ENCODE assay signal across 11 cellular contexts in the genomic region with DNA sequence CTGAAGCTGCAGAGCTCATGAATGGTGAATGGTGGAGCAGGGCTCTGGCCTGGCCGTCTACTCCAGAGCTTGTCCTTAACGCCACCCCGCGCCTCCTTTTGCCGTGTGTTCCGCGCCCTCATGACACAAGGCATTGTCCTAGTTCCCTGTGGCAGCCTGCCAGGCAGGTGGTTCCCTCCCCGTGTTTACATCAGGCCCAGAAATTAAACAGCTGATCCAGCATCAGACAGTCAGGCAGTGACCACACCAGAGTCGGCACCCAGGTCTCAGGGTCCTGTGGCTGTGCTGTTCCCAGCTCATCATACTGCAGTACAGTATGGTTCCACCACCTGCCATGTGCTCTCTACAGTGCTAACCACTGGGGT.
DNase-seq lines count a peak whose midpoint lies in the region; ATAC-seq and TF ChIP-seq lines count a peak whose summit lies in the region.
"Had no signal": no experiment of that assay in that cellular context is flagged by ENCODE, and none has a peak within 500 bp of the region (broad histone marks: within the 10 kb centered on the region; RNA-seq: fewer than 3 reads in every experiment).

No MANE protein-coding gene starts in this region.

- intact Hi-C loops in activated B cell treated with CpG ODN at 0.5 μM for 24 hours (cut with micrococcal nuclease), result no loop called here

- no peaks in the 10 kb centered on the region for H3K27me3 Mint-ChIP-seq in activated B cell treated with CpG ODN at 0.5 μM for 24 hours
- H3K27me3 Mint-ChIP-seq in immature natural killer cell (ENCODE audit: low read depth in 3 of 3), result peaks cover 5 to 8% (median 7%) of the 10 kb centered on the region in 3 donors

- peaks cover 64% of the 10 kb centered on the region for H3K4me1 Mint-ChIP-seq in activated B cell treated with CpG ODN at 0.5 μM for 24 hours
- peaks cover 76 to 78% of the 10 kb centered on the region in 2 donors for H3K4me1 Mint-ChIP-seq in immature natural killer cell

- no peaks in the 10 kb centered on the region for H3K27me3 ChIP-seq in BLaER1

- no peak for TF ChIP-seq CTCF in activated B cell treated with CpG ODN at 0.5 μM for 24 hours (IDR thresholded peaks at IDR 0.05)

- POLR2A ChIA-PET in activated B cell treated with CpG ODN at 0.5 μM for 24 hours (lab: Charles Lee), result interaction anchor here (0.5 to 10.7 kb wide), 3 partner anchors 13 to 57 kb away, joined by 3 to 207 read pairs (median 9); no protein-coding TSS in a partner anchor

- peak overlapping the region; percentile 95 for H3K27ac ChIP-seq in BLaER1

- H3K27ac Mint-ChIP-seq in activated B cell treated with CpG ODN at 0.5 μM for 24 hours (peak overlapping the region; percentile 96), immature natural killer cell (peak overlapping the region; percentile 95 to 100 (median 99))

- H3K9me3 Mint-ChIP-seq in activated B cell treated with CpG ODN at 0.5 μM for 24 hours (no peaks in the 10 kb centered on the region), immature natural killer cell (no peaks in the 10 kb centered on the region)

- CTCF ChIA-PET in activated B cell treated with CpG ODN at 0.5 μM for 24 hours (lab: Charles Lee), result interaction anchor here (0.6 to 5.0 kb wide), 6 partner anchors 13 to 332 kb away, joined by 3 to 53 read pairs (median 23); no protein-coding TSS in a partner anchor

- no peak for ATAC-seq in activated B cell treated with CpG ODN at 0.5 μM for 24 hours (ENCODE audit: low read depth)
- ATAC-seq in HG03571 (IDR thresholded peaks at IDR 0.05; ENCODE audit: unreplicated experiment), result no peak
- no peak for ATAC-seq in HG03097 (IDR thresholded peaks at IDR 0.05; ENCODE audit: low FRiP score, unreplicated experiment)
- no peak for ATAC-seq in HG03280 (IDR thresholded peaks at IDR 0.05; ENCODE audit: unreplicated experiment)
- no peak for ATAC-seq in GM21390 (IDR thresholded peaks at IDR 0.05; ENCODE audit: unreplicated experiment)

- peak; percentile 82 for DNase-seq in COR-L47 (lab: John Stamatoyannopoulos, UW)
- no peak for DNase-seq in activated B cell treated with CpG ODN at 0.5 μM for 24 hours
- no peak for DNase-seq in immature natural killer cell
- DNase-seq: activated CD4-positive, CD25-positive, alpha-beta regulatory T cell treated with anti-CD3 and anti-CD28 coated beads, Interleukin-2, amount 50 U/mL, for 72 hours; NCI-H1694; stimulated activated CD4-positive, alpha-beta T cell treated with anti-CD3 and anti-CD28 coated beads, Interleukin-2, amount 100 ng/mL, for 24 hours had no signal

- peaks cover 6% of the 10 kb centered on the region; the same call in 1 of the 2 replicates for H3K36me3 ChIP-seq in BLaER1

- peaks cover 98% of the 10 kb centered on the region for H3K4me1 ChIP-seq in BLaER1

- H3K4me3 ChIP-seq in BLaER1, result peak overlapping the region; percentile 59; the same call in 1 of the 2 replicates

- H3K4me3 Mint-ChIP-seq in activated B cell treated with CpG ODN at 0.5 μM for 24 hours (no peak overlapping the region), immature natural killer cell (peak overlapping the region; percentile 62 to 95 (median 91))

- peaks cover 13% of the 10 kb centered on the region for H3K36me3 Mint-ChIP-seq in activated B cell treated with CpG ODN at 0.5 μM for 24 hours (ENCODE audit: low read depth)
- no peaks in the 10 kb centered on the region for H3K36me3 Mint-ChIP-seq in immature natural killer cell

- no peaks in the 10 kb centered on the region for H3K9me3 ChIP-seq in BLaER1

- H3K9ac ChIP-seq in BLaER1, result peak overlapping the region; percentile 80

- peak overlapping the region; percentile 99 for H3K4me2 ChIP-seq in BLaER1

- 0 out of 2 replicates have a peak, but pooled peaks cover 6% of the 10 kb centered on the region for H4K20me1 ChIP-seq in BLaER1
